In the genomic region with DNA sequence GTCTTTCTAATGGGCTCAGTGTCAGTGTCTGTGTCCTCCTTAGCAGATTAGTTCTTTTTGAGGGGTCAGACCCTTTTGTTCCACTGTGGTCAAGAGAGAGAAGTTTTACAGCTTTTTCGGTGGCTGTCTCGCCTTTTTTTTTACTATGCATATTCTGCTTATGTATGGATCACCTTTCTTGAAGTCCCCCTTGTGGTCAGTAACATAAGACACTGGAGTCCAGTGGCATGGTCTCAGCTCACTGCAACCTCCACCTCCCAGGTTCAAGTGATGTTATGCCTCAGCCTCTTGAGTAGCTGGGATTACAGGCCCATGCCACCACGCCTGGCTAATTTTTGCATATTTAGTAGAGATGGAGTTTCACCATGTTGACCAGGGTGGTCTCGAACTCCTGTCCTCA, we compare ENCODE assay signal across 1 cellular context.
TF ChIP-seq lines count a peak whose summit lies in the region.

No MANE protein-coding gene starts in this region.

TF ChIP-seq in GM23338, 12 proteins besides CTCF, POLR2A, EP300 and RAD21 (continued from another document):
- TF ChIP-seq, protein P1, sequence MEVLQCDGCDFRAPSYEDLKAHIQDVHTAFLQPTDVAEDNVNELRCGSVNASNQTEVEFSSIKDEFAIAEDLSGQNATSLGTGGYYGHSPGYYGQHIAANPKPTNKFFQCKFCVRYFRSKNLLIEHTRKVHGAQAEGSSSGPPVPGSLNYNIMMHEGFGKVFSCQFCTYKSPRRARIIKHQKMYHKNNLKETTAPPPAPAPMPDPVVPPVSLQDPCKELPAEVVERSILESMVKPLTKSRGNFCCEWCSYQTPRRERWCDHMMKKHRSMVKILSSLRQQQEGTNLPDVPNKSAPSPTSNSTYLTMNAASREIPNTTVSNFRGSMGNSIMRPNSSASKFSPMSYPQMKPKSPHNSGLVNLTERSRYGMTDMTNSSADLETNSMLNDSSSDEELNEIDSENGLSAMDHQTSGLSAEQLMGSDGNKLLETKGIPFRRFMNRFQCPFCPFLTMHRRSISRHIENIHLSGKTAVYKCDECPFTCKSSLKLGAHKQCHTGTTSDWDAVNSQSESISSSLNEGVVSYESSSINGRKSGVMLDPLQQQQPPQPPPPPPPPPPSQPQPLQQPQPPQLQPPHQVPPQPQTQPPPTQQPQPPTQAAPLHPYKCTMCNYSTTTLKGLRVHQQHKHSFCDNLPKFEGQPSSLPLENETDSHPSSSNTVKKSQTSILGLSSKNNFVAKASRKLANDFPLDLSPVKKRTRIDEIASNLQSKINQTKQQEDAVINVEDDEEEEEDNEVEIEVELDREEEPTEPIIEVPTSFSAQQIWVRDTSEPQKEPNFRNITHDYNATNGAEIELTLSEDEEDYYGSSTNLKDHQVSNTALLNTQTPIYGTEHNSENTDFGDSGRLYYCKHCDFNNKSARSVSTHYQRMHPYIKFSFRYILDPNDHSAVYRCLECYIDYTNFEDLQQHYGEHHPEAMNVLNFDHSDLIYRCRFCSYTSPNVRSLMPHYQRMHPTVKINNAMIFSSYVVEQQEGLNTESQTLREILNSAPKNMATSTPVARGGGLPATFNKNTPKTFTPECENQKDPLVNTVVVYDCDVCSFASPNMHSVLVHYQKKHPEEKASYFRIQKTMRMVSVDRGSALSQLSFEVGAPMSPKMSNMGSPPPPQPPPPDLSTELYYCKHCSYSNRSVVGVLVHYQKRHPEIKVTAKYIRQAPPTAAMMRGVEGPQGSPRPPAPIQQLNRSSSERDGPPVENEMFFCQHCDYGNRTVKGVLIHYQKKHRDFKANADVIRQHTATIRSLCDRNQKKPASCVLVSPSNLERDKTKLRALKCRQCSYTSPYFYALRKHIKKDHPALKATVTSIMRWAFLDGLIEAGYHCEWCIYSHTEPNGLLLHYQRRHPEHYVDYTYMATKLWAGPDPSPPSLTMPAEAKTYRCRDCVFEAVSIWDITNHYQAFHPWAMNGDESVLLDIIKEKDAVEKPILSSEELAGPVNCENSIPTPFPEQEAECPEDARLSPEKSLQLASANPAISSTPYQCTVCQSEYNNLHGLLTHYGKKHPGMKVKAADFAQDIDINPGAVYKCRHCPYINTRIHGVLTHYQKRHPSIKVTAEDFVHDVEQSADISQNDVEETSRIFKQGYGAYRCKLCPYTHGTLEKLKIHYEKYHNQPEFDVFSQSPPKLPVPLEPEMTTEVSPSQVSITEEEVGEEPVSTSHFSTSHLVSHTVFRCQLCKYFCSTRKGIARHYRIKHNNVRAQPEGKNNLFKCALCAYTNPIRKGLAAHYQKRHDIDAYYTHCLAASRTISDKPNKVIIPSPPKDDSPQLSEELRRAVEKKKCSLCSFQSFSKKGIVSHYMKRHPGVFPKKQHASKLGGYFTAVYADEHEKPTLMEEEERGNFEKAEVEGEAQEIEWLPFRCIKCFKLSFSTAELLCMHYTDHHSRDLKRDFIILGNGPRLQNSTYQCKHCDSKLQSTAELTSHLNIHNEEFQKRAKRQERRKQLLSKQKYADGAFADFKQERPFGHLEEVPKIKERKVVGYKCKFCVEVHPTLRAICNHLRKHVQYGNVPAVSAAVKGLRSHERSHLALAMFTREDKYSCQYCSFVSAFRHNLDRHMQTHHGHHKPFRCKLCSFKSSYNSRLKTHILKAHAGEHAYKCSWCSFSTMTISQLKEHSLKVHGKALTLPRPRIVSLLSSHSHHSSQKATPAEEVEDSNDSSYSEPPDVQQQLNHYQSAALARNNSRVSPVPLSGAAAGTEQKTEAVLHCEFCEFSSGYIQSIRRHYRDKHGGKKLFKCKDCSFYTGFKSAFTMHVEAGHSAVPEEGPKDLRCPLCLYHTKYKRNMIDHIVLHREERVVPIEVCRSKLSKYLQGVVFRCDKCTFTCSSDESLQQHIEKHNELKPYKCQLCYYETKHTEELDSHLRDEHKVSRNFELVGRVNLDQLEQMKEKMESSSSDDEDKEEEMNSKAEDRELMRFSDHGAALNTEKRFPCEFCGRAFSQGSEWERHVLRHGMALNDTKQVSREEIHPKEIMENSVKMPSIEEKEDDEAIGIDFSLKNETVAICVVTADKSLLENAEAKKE (CRISPR knock-in tag; IDR thresholded peaks at IDR 0.05): no peak
- TF ChIP-seq ZNF331 (CRISPR knock-in tag; IDR thresholded peaks at IDR 0.05; ENCODE audit: low read depth) (no peak), EZH2phosphoT487 (IDR thresholded peaks at IDR 0.05; ENCODE audit: unreplicated experiment) (no peak), POLR2AphosphoS5 (IDR thresholded peaks at IDR 0.05; ENCODE audit: low read depth) (no peak)
- TF ChIP-seq, protein P2, sequence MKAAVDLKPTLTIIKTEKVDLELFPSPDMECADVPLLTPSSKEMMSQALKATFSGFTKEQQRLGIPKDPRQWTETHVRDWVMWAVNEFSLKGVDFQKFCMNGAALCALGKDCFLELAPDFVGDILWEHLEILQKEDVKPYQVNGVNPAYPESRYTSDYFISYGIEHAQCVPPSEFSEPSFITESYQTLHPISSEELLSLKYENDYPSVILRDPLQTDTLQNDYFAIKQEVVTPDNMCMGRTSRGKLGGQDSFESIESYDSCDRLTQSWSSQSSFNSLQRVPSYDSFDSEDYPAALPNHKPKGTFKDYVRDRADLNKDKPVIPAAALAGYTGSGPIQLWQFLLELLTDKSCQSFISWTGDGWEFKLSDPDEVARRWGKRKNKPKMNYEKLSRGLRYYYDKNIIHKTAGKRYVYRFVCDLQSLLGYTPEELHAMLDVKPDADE (IDR thresholded peaks at IDR 0.05): no peak
- TF ChIP-seq, protein P3, sequence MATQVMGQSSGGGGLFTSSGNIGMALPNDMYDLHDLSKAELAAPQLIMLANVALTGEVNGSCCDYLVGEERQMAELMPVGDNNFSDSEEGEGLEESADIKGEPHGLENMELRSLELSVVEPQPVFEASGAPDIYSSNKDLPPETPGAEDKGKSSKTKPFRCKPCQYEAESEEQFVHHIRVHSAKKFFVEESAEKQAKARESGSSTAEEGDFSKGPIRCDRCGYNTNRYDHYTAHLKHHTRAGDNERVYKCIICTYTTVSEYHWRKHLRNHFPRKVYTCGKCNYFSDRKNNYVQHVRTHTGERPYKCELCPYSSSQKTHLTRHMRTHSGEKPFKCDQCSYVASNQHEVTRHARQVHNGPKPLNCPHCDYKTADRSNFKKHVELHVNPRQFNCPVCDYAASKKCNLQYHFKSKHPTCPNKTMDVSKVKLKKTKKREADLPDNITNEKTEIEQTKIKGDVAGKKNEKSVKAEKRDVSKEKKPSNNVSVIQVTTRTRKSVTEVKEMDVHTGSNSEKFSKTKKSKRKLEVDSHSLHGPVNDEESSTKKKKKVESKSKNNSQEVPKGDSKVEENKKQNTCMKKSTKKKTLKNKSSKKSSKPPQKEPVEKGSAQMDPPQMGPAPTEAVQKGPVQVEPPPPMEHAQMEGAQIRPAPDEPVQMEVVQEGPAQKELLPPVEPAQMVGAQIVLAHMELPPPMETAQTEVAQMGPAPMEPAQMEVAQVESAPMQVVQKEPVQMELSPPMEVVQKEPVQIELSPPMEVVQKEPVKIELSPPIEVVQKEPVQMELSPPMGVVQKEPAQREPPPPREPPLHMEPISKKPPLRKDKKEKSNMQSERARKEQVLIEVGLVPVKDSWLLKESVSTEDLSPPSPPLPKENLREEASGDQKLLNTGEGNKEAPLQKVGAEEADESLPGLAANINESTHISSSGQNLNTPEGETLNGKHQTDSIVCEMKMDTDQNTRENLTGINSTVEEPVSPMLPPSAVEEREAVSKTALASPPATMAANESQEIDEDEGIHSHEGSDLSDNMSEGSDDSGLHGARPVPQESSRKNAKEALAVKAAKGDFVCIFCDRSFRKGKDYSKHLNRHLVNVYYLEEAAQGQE (IDR thresholded peaks at IDR 0.05; ENCODE audit: unreplicated experiment): no peak
TF ChIP-seq in GM23338: peak in this region for 0.
